14 cellular contexts compared by ENCODE assay signal in the genomic region with DNA sequence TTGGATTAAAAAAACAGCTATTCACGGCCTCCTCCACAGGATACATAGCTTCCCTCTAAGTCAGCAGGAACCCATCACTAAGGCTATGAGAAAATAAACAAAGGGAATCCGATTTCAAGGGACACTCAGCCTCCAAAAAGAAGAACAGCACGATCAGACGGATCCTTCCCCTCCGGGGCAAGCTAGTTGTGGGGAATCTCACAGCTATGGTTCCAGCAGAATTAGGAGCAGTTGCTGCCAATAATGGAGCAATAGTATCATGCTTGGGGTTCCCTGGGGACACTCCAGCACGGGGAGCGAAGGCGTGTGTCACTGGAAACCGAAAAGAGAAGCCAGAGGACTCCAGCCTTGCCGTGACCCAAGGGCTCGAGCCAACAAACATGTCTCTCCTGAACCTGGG.
DNase-seq lines count a peak whose midpoint lies in the region; ATAC-seq and TF ChIP-seq lines count a peak whose summit lies in the region.
"Had no signal": no experiment of that assay in that cellular context is flagged by ENCODE, and none has a peak within 500 bp of the region (broad histone marks: within the 10 kb centered on the region; RNA-seq: fewer than 3 reads in every experiment).

No MANE protein-coding gene starts in this region.

- peaks cover 0 to 4% of the 10 kb centered on the region in 2 donors for H3K9me3 Mint-ChIP-seq in natural killer cell

- TF ChIP-seq CTCF in osteoblast (IDR thresholded peaks at IDR 0.05; ENCODE audit: extremely low read depth, low read depth, low read length) (no peak), natural killer cell (IDR thresholded peaks at IDR 0.05) (no peak)

- H3K4me1 ChIP-seq in ACC112 (ENCODE audit: control insufficient read depth, insufficient read depth, low read length, unreplicated experiment), result peaks cover 23% of the 10 kb centered on the region
- peaks cover 25% of the 10 kb centered on the region for H3K4me1 ChIP-seq in osteoblast (ENCODE audit: insufficient read depth, low read length)
- H3K4me1 ChIP-seq: adrenal gland had no signal

- H3K36me3 ChIP-seq in ACC112 (ENCODE audit: insufficient read depth, low read length) (no peaks in the 10 kb centered on the region), osteoblast (ENCODE audit: insufficient read depth, low read length) (no peaks in the 10 kb centered on the region)
- H3K36me3 ChIP-seq: adrenal gland had no signal

- no peaks in the 10 kb centered on the region for H3K36me3 Mint-ChIP-seq in natural killer cell
- H3K36me3 Mint-ChIP-seq: immature natural killer cell had no signal

- H3K4me2 ChIP-seq in osteoblast (ENCODE audit: insufficient read depth, low read length), result peak overlapping the region; percentile 62

- no peaks in the 10 kb centered on the region for H3K9me3 ChIP-seq in osteoblast (ENCODE audit: low read depth, low read length)
- H3K9me3 ChIP-seq: adrenal gland had no signal

- no peaks in the 10 kb centered on the region for H4K20me1 ChIP-seq in osteoblast (ENCODE audit: insufficient read depth, low read length)

- H3K27me3 ChIP-seq in ACC112 (ENCODE audit: insufficient read depth, low read length) (no peaks in the 10 kb centered on the region), osteoblast (ENCODE audit: insufficient read depth, low read length) (no peaks in the 10 kb centered on the region)

- H3K4me3 ChIP-seq in ACC112 (ENCODE audit: low read depth, low read length), result no peak overlapping the region
- H3K4me3 ChIP-seq in osteoblast (ENCODE audit: insufficient read depth, low read length), result peak overlapping the region; percentile 23
- H3K4me3 ChIP-seq: adrenal gland had no signal

- intact Hi-C loops in natural killer cell (cut with micrococcal nuclease), result no loop called here

- H3K79me2 ChIP-seq in ACC112 (ENCODE audit: control insufficient read depth, insufficient read depth, low read length, unreplicated experiment) (no peaks in the 10 kb centered on the region), osteoblast (ENCODE audit: insufficient read depth, low read length) (no peaks in the 10 kb centered on the region)

- DNase-seq in T1000 (lab: John Stamatoyannopoulos, UW) (peak; percentile 15), fibroblast of the conjunctiva (ENCODE audit: low read depth) (peak; percentile 39), osteoblast (ENCODE audit: insufficient read length, low spot score, missing footprints) (peak; percentile 83), ACHN (no peak), natural killer cell (no peak), CD1c-positive myeloid dendritic cell (ENCODE audit: extremely low spot score) (no peak)
- DNase-seq: DMS53; immature natural killer cell; NCI-H2171 treated with DMSO at 0.1 percent for 48 hours; OCI-M1; stimulated activated CD4-positive, alpha-beta T cell treated with anti-CD3 and anti-CD28 coated beads, Interleukin-2, amount 100 ng/mL, for 48 hours had no signal

- H2AFZ ChIP-seq in ACC112 (ENCODE audit: low read length, unreplicated experiment) (peak overlapping the region; percentile 57), osteoblast (ENCODE audit: low read length) (peak overlapping the region; percentile 68)

- H3K27me3 Mint-ChIP-seq in natural killer cell (ENCODE audit: low read depth in 2 of 2), result peaks cover 0 to 2% of the 10 kb centered on the region in 2 donors

- H3K27ac ChIP-seq in ACC112 (ENCODE audit: low read depth, low read length) (peak overlapping the region; percentile 16; the same call in 1 of the 2 replicates), osteoblast (ENCODE audit: low read depth, low read length) (peak overlapping the region; percentile 75)
- H3K27ac ChIP-seq: adrenal gland had no signal

- H3K27ac Mint-ChIP-seq in natural killer cell, result no peak overlapping the region
- H3K27ac Mint-ChIP-seq: immature natural killer cell had no signal

- in situ Hi-C loops in ACHN (cut with HindIII; ENCODE audit: low pct_ligation_motif_present, low pct_unique_long_range_greater_than_20kb, low sequenced_read_pairs), result no loop called here

- H3K4me3 Mint-ChIP-seq in natural killer cell, result no peak overlapping the region
- H3K4me3 Mint-ChIP-seq: immature natural killer cell had no signal

- H3K4me1 Mint-ChIP-seq in natural killer cell, result no peaks in the 10 kb centered on the region
- H3K4me1 Mint-ChIP-seq: immature natural killer cell had no signal

- ATAC-seq in natural killer cell, result no peak
- ATAC-seq in HG02981 (IDR thresholded peaks at IDR 0.05; ENCODE audit: unreplicated experiment), result no peak

Comparison
In these comparisons a context has a peak if more than half of its experiments do, and no peak if none do; other contexts are left out.
1. DNase-seq: peak in T1000 (single experiment), fibroblast of the conjunctiva (single experiment) and osteoblast (single experiment); none in ACHN (single experiment), natural killer cell (single experiment) and CD1c-positive myeloid dendritic cell (single experiment).